In the genomic region with DNA sequence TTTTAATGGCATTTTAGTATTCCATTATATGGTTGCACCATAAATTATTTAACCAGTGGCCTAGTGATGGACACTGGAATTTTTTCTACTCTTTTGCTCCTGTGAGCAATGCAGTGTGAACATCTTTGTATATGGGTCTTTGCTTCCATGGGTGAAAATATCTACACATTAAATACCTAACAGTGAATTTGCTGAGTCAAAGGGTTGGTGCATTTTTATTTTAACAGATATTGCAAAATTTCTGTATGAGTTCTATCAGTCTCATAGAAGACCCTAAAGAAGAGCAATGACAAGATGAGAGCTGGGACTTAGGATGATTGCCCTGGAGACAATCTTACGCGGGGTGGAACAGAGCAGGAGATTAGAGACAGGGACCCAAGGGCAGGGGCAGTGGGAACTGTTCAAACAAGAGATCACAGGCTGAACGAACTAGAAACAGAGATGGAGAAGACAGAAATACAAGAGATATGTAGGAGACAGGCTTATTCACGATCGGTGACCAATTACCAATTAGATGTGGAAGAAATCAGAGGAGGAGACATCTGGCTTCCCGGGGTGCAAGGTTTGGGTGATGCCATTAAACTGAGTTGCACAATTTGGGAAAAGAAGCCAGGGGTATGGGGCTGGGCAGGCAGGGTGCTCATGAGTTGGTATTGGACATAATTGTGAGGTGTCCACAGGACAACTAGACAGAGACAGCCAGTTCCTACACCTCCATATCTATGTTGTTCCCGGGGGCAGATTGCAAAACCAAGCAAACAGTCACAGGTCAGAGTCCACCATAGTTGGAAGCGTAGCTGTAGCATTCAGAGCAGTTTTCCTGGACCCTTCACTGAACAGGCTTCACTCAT, we compare ENCODE assay signal across 1 cellular context.
TF ChIP-seq lines count a peak whose summit lies in the region.

No MANE protein-coding gene starts in this region.

TF ChIP-seq in HepG2, 621 proteins besides CTCF, POLR2A, EP300 and RAD21 (continued from another document and continues in another):
- TF ChIP-seq, protein P1, sequence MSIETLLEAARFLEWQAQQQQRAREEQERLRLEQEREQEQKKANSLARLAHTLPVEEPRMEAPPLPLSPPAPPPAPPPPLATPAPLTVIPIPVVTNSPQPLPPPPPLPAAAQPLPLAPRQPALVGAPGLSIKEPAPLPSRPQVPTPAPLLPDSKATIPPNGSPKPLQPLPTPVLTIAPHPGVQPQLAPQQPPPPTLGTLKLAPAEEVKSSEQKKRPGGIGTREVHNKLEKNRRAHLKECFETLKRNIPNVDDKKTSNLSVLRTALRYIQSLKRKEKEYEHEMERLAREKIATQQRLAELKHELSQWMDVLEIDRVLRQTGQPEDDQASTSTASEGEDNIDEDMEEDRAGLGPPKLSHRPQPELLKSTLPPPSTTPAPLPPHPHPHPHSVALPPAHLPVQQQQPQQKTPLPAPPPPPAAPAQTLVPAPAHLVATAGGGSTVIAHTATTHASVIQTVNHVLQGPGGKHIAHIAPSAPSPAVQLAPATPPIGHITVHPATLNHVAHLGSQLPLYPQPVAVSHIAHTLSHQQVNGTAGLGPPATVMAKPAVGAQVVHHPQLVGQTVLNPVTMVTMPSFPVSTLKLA (IDR thresholded peaks at IDR 0.05): no peak
- TF ChIP-seq SP4 (CRISPR knock-in tag; IDR thresholded peaks at IDR 0.05) (peak; percentile 75), HOXA9 (CRISPR knock-in tag; IDR thresholded peaks at IDR 0.05; ENCODE audit: borderline replicate concordance) (no peak), ZNF749 (CRISPR knock-in tag; IDR thresholded peaks at IDR 0.05; ENCODE audit: borderline replicate concordance) (peak; percentile 88; the same call in 1 of the 2 replicates), HNRNPH1 (optimal IDR thresholded peaks at IDR 0.05; ENCODE audit: low read depth, low read length) (no peak), CENPT (CRISPR knock-in tag; IDR thresholded peaks at IDR 0.05; ENCODE audit: low read depth) (0 out of 2 replicates have a peak, but pooled peaks have one; percentile 45), GFI1 (CRISPR knock-in tag; IDR thresholded peaks at IDR 0.05; ENCODE audit: borderline replicate concordance) (peak; percentile 86), TBP (CRISPR knock-in tag; IDR thresholded peaks at IDR 0.05) (no peak), RFXAP (CRISPR knock-in tag; IDR thresholded peaks at IDR 0.05; ENCODE audit: borderline replicate concordance) (peak; percentile 90; the same call in 1 of the 2 replicates), HHEX (CRISPR knock-in tag; IDR thresholded peaks at IDR 0.05) (peak; percentile 69), ZFYVE20 (CRISPR knock-in tag; IDR thresholded peaks at IDR 0.05; ENCODE audit: borderline replicate concordance, low read depth) (no peak), ASH2L (IDR thresholded peaks at IDR 0.05; ENCODE audit: insufficient read length, low read depth, low read length) (peak; percentile 86), NFE2L2 (IDR thresholded peaks at IDR 0.05; ENCODE audit: low read length) (no peak), ZNF230 (CRISPR knock-in tag; IDR thresholded peaks at IDR 0.05) (no peak), ZFP90 (CRISPR knock-in tag; IDR thresholded peaks at IDR 0.05; ENCODE audit: borderline replicate concordance) (no peak; the same call in 1 of the 2 replicates), TBX3 (IDR thresholded peaks at IDR 0.05; ENCODE audit: borderline replicate concordance) (peak; percentile 92), BCL6 (CRISPR knock-in tag; IDR thresholded peaks at IDR 0.05) (peak; percentile 91), DNMT3B (CRISPR knock-in tag; conservative IDR thresholded peaks at IDR 0.05) (0 out of 2 replicates have a peak, but pooled peaks have one; percentile 61), HBP1 (CRISPR knock-in tag; IDR thresholded peaks at IDR 0.05; ENCODE audit: low read depth) (peak; percentile 86), ZNF337 (CRISPR knock-in tag; IDR thresholded peaks at IDR 0.05; ENCODE audit: borderline replicate concordance, low read depth) (peak; percentile 89; the same call in 1 of the 2 replicates), GZF1 (CRISPR knock-in tag; IDR thresholded peaks at IDR 0.05) (0 out of 2 replicates have a peak, but pooled peaks have one; percentile 32), ZNF460 (CRISPR knock-in tag; IDR thresholded peaks at IDR 0.05; ENCODE audit: borderline replicate concordance) (peak; percentile 30; the same call in 1 of the 2 replicates), ZNF567 (CRISPR knock-in tag; IDR thresholded peaks at IDR 0.05; ENCODE audit: borderline replicate concordance) (no peak), DNMT1 (CRISPR knock-in tag; IDR thresholded peaks at IDR 0.05) (peak; percentile 89; the same call in 1 of the 2 replicates), MAFF (IDR thresholded peaks at IDR 0.05; ENCODE audit: low read depth, low read length) (peak; percentile 81), JUNB (CRISPR knock-in tag; IDR thresholded peaks at IDR 0.05; ENCODE audit: borderline replicate concordance) (peak; percentile 86; the same call in 1 of the 2 replicates), CREBL2 (CRISPR knock-in tag; IDR thresholded peaks at IDR 0.05; ENCODE audit: borderline replicate concordance) (no peak), ADNP (CRISPR knock-in tag; IDR thresholded peaks at IDR 0.05) (no peak), MIER3 (CRISPR knock-in tag; IDR thresholded peaks at IDR 0.05; ENCODE audit: borderline replicate concordance) (peak; percentile 96; the same call in 1 of the 2 replicates), ZNF121 (CRISPR knock-in tag; IDR thresholded peaks at IDR 0.05) (peak; percentile 92), THAP11 (CRISPR knock-in tag; IDR thresholded peaks at IDR 0.05) (peak; percentile 86), PLRG1 (conservative IDR thresholded peaks at IDR 0.05) (no peak), NFE2L1 (CRISPR knock-in tag; IDR thresholded peaks at IDR 0.05; ENCODE audit: borderline replicate concordance) (no peak), ZNF703 (CRISPR knock-in tag; IDR thresholded peaks at IDR 0.05; ENCODE audit: borderline replicate concordance) (peak; percentile 53; the same call in 1 of the 2 replicates), ZFP41 (CRISPR knock-in tag; IDR thresholded peaks at IDR 0.05; ENCODE audit: borderline replicate concordance) (no peak)
- TF ChIP-seq, protein P2, sequence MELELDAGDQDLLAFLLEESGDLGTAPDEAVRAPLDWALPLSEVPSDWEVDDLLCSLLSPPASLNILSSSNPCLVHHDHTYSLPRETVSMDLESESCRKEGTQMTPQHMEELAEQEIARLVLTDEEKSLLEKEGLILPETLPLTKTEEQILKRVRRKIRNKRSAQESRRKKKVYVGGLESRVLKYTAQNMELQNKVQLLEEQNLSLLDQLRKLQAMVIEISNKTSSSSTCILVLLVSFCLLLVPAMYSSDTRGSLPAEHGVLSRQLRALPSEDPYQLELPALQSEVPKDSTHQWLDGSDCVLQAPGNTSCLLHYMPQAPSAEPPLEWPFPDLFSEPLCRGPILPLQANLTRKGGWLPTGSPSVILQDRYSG (CRISPR knock-in tag; IDR thresholded peaks at IDR 0.05): no peak
- TF ChIP-seq, protein P3, sequence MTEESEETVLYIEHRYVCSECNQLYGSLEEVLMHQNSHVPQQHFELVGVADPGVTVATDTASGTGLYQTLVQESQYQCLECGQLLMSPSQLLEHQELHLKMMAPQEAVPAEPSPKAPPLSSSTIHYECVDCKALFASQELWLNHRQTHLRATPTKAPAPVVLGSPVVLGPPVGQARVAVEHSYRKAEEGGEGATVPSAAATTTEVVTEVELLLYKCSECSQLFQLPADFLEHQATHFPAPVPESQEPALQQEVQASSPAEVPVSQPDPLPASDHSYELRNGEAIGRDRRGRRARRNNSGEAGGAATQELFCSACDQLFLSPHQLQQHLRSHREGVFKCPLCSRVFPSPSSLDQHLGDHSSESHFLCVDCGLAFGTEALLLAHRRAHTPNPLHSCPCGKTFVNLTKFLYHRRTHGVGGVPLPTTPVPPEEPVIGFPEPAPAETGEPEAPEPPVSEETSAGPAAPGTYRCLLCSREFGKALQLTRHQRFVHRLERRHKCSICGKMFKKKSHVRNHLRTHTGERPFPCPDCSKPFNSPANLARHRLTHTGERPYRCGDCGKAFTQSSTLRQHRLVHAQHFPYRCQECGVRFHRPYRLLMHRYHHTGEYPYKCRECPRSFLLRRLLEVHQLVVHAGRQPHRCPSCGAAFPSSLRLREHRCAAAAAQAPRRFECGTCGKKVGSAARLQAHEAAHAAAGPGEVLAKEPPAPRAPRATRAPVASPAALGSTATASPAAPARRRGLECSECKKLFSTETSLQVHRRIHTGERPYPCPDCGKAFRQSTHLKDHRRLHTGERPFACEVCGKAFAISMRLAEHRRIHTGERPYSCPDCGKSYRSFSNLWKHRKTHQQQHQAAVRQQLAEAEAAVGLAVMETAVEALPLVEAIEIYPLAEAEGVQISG (CRISPR knock-in tag; IDR thresholded peaks at IDR 0.05): peak; percentile 82
- TF ChIP-seq, protein P4, sequence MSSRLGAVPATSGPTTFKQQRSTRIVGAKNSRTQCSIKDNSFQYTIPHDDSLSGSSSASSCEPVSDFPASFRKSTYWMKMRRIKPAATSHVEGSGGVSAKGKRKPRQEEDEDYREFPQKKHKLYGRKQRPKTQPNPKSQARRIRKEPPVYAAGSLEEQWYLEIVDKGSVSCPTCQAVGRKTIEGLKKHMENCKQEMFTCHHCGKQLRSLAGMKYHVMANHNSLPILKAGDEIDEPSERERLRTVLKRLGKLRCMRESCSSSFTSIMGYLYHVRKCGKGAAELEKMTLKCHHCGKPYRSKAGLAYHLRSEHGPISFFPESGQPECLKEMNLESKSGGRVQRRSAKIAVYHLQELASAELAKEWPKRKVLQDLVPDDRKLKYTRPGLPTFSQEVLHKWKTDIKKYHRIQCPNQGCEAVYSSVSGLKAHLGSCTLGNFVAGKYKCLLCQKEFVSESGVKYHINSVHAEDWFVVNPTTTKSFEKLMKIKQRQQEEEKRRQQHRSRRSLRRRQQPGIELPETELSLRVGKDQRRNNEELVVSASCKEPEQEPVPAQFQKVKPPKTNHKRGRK (CRISPR knock-in tag; IDR thresholded peaks at IDR 0.05): no peak
- TF ChIP-seq, protein P5, sequence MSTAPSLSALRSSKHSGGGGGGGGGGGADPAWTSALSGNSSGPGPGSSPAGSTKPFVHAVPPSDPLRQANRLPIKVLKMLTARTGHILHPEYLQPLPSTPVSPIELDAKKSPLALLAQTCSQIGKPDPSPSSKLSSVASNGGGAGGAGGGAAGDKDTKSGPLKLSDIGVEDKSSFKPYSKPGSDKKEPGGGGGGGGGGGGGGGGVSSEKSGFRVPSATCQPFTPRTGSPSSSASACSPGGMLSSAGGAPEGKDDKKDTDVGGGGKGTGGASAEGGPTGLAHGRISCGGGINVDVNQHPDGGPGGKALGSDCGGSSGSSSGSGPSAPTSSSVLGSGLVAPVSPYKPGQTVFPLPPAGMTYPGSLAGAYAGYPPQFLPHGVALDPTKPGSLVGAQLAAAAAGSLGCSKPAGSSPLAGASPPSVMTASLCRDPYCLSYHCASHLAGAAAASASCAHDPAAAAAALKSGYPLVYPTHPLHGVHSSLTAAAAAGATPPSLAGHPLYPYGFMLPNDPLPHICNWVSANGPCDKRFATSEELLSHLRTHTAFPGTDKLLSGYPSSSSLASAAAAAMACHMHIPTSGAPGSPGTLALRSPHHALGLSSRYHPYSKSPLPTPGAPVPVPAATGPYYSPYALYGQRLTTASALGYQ (CRISPR knock-in tag; IDR thresholded peaks at IDR 0.05): peak; percentile 71; the same call in 1 of the 2 replicates
- TF ChIP-seq, protein P6, sequence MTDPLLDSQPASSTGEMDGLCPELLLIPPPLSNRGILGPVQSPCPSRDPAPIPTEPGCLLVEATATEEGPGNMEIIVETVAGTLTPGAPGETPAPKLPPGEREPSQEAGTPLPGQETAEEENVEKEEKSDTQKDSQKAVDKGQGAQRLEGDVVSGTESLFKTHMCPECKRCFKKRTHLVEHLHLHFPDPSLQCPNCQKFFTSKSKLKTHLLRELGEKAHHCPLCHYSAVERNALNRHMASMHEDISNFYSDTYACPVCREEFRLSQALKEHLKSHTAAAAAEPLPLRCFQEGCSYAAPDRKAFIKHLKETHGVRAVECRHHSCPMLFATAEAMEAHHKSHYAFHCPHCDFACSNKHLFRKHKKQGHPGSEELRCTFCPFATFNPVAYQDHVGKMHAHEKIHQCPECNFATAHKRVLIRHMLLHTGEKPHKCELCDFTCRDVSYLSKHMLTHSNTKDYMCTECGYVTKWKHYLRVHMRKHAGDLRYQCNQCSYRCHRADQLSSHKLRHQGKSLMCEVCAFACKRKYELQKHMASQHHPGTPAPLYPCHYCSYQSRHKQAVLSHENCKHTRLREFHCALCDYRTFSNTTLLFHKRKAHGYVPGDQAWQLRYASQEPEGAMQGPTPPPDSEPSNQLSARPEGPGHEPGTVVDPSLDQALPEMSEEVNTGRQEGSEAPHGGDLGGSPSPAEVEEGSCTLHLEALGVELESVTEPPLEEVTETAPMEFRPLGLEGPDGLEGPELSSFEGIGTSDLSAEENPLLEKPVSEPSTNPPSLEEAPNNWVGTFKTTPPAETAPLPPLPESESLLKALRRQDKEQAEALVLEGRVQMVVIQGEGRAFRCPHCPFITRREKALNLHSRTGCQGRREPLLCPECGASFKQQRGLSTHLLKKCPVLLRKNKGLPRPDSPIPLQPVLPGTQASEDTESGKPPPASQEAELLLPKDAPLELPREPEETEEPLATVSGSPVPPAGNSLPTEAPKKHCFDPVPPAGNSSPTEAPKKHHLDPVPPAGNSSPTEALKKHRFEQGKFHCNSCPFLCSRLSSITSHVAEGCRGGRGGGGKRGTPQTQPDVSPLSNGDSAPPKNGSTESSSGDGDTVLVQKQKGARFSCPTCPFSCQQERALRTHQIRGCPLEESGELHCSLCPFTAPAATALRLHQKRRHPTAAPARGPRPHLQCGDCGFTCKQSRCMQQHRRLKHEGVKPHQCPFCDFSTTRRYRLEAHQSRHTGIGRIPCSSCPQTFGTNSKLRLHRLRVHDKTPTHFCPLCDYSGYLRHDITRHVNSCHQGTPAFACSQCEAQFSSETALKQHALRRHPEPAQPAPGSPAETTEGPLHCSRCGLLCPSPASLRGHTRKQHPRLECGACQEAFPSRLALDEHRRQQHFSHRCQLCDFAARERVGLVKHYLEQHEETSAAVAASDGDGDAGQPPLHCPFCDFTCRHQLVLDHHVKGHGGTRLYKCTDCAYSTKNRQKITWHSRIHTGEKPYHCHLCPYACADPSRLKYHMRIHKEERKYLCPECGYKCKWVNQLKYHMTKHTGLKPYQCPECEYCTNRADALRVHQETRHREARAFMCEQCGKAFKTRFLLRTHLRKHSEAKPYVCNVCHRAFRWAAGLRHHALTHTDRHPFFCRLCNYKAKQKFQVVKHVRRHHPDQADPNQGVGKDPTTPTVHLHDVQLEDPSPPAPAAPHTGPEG (CRISPR knock-in tag; IDR thresholded peaks at IDR 0.05): no peak; the same call in 1 of the 2 replicates
- TF ChIP-seq, protein P7, sequence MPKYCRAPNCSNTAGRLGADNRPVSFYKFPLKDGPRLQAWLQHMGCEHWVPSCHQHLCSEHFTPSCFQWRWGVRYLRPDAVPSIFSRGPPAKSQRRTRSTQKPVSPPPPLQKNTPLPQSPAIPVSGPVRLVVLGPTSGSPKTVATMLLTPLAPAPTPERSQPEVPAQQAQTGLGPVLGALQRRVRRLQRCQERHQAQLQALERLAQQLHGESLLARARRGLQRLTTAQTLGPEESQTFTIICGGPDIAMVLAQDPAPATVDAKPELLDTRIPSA (CRISPR knock-in tag; IDR thresholded peaks at IDR 0.05; ENCODE audit: borderline replicate concordance): no peak
